In genomic region chr14:36976571-36977023, GRCh38 we compare ENCODE assay signal across 11 cellular contexts.
A peak's percentile ranks its signal among the peaks of the same experiment; 100 is the strongest.
DNase-seq lines count a peak whose midpoint lies in the region; ATAC-seq, FAIRE-seq and TF ChIP-seq lines count a peak whose summit lies in the region.
"Had no signal": no experiment of that assay in that cellular context is flagged by ENCODE, and none has a peak within 500 bp of the region (broad histone marks: within the 10 kb centered on the region; RNA-seq: fewer than 3 reads in every experiment).

No MANE protein-coding gene starts in this region.

- H3K9me3 Mint-ChIP-seq in GM23338: no peaks in the 10 kb centered on the region

- FAIRE-seq in H1 (lab: Jason Lieb, UNC): no peak
- FAIRE-seq: HTR-8/SVneo had no signal

- H3K4me2 ChIP-seq in GM23338: no peak overlapping the region
- H3K4me2 ChIP-seq in H1 (ENCODE audit: insufficient read depth in 1 of 2, low read depth in 2 of 2, low read length in 2 of 2): no peak overlapping the region
- no peak overlapping the region for H3K4me2 ChIP-seq in osteoblast (ENCODE audit: insufficient read depth, low read length)

- no peak overlapping the region; the same call in 1 of the 2 replicates for H2BK12ac ChIP-seq in H1 (ENCODE audit: low read depth, low read length)

- no peaks in the 10 kb centered on the region for H3K36me3 ChIP-seq in GM23338 (ENCODE audit: insufficient read depth)
- H3K36me3 ChIP-seq in H1 (ENCODE audit: control insufficient read depth in 2 of 4, insufficient read depth in 4 of 4, low read length in 3 of 4): no peaks in the 10 kb centered on the region
- H3K36me3 ChIP-seq in osteoblast (ENCODE audit: insufficient read depth, low read length): no peaks in the 10 kb centered on the region
- H3K36me3 ChIP-seq: right atrium auricular region, WERI-Rb-1 had no signal

- H2BK20ac ChIP-seq in H1 (ENCODE audit: low read length): no peak overlapping the region

- H3K4me3 ChIP-seq in GM23338 (no peak overlapping the region), NB4 (ENCODE audit: low read depth, low read length) (no peak overlapping the region), H1 (ENCODE audit: extremely low read depth in 1 of 4, insufficient read depth in 2 of 4, low read depth in 3 of 4, low read length in 4 of 4) (no peak overlapping the region), osteoblast (ENCODE audit: insufficient read depth, low read length) (no peak overlapping the region)
- H3K4me3 ChIP-seq: right atrium auricular region had no signal

- H3K4ac ChIP-seq in H1 (replicated peaks; ENCODE audit: insufficient read length, low read depth, low read length): no peak overlapping the region

- DNase-seq in GM23338 (ENCODE audit: low spot score) (no peak), NB4 (ENCODE audit: low read depth) (peak; percentile 86), H1 (ENCODE audit: low read depth in 1 of 2, low spot score in 2 of 2) (no peak), osteoblast (ENCODE audit: insufficient read length, low spot score, missing footprints) (no peak), NCI-H446 (lab: John Stamatoyannopoulos, UW) (no peak), omental fat pad (ENCODE audit: low spot score) (no peak), NCI-H226 (no peak)
- DNase-seq: WERI-Rb-1 had no signal

- no peak overlapping the region for H3K23ac ChIP-seq in H1 (ENCODE audit: insufficient read length)

- WGBS in H1 (ENCODE audit: extremely low coverage in 1 of 2, insufficient coverage in 1 of 2, insufficient read length in 1 of 2, insufficient replicate concordance in 2 of 2, low coverage in 1 of 2, low lambda C conversion rate in 2 of 2, missing lambda C conversion rate in 1 of 2), 2 experiments: 85% methylated on average over 5 of the region's 5 CpGs; no CpG with 5 or more reads in 1 of the 2 experiments

- H3K36me3 Mint-ChIP-seq in GM23338 (ENCODE audit: low read depth): no peaks in the 10 kb centered on the region

- H3K27me3 ChIP-seq in GM23338 (ENCODE audit: insufficient read depth) (no peaks in the 10 kb centered on the region), H1 (replicated peaks in 1 of 4; ENCODE audit: control insufficient read depth in 3 of 4, extremely low read depth in 1 of 4, insufficient read depth in 3 of 4, low read length in 3 of 4) (no peaks in the 10 kb centered on the region), osteoblast (ENCODE audit: insufficient read depth, low read length) (no peaks in the 10 kb centered on the region)
- H3K27me3 ChIP-seq: right atrium auricular region had no signal

- ATAC-seq in GM23338 (no peak), omental fat pad (ENCODE audit: low FRiP score) (no peak), GM18519 (IDR thresholded peaks at IDR 0.05; ENCODE audit: low FRiP score, unreplicated experiment) (no peak)

- no peak overlapping the region for H2BK120ac ChIP-seq in H1 (replicated peaks; ENCODE audit: low read depth, low read length)

- H3K18ac ChIP-seq in H1 (ENCODE audit: extremely low read depth, low read length): no peak overlapping the region

- peak overlapping the region; percentile 87 for H3K27ac Mint-ChIP-seq in GM23338

- no peaks in the 10 kb centered on the region for H3K79me1 ChIP-seq in H1 (ENCODE audit: low read depth, low read length)

- POLR2A ChIA-PET in H1 (lab: Charles Lee; ENCODE audit: partially characterized antibody): no interaction called here

- no peaks in the 10 kb centered on the region for H3F3A ChIP-seq in GM23338 (replicated peaks; ENCODE audit: low read depth)

- TF ChIP-seq CTCF in GM23338 (conservative IDR thresholded peaks at IDR 0.05; ENCODE audit: low read depth in 2 of 2): no peak
- TF ChIP-seq CTCF in NB4 (IDR thresholded peaks at IDR 0.05; ENCODE audit: low read depth, low read length): no peak
- TF ChIP-seq CTCF in H1 (IDR thresholded peaks at IDR 0.05; ENCODE audit: control extremely low read depth in 1 of 3, insufficient read depth in 1 of 3, low read depth in 1 of 3, low read length in 3 of 3): no peak
- no peak for TF ChIP-seq CTCF in osteoblast (IDR thresholded peaks at IDR 0.05; ENCODE audit: extremely low read depth, low read depth, low read length)
- TF ChIP-seq CTCF in omental fat pad (IDR thresholded peaks at IDR 0.05): no peak

- no peak for TF ChIP-seq RAD21 in H1 (IDR thresholded peaks at IDR 0.05 in 1 of 2, conservative IDR thresholded peaks at IDR 0.05 in 1 of 2; ENCODE audit: low read depth in 2 of 2, low read length in 2 of 2)

- no peak overlapping the region for H3K9ac ChIP-seq in H1 (replicated peaks in 1 of 4; ENCODE audit: extremely low read depth in 1 of 4, low read depth in 3 of 4, low read length in 3 of 4)

- no peak overlapping the region for H2AK5ac ChIP-seq in H1 (ENCODE audit: low read depth, low read length)

- H3K14ac ChIP-seq in H1 (ENCODE audit: insufficient read length): no peak overlapping the region

- H3K9me3 ChIP-seq in H1 (ENCODE audit: insufficient read depth in 2 of 2, low read depth in 1 of 2, low read length in 1 of 2) (no peaks in the 10 kb centered on the region), osteoblast (ENCODE audit: low read depth, low read length) (no peaks in the 10 kb centered on the region)
- H3K9me3 ChIP-seq: right atrium auricular region had no signal

- H3K9me2 ChIP-seq in GM23338 (ENCODE audit: insufficient read depth): no peaks in the 10 kb centered on the region

- peaks cover 15% of the 10 kb centered on the region; the same call in 2 of the 3 replicates for H3K4me1 Mint-ChIP-seq in GM23338

- H2AFZ ChIP-seq in GM23338 (no peak overlapping the region), H1 (ENCODE audit: low read length) (no peak overlapping the region), osteoblast (ENCODE audit: low read length) (peak overlapping the region; percentile 76)

- no peak overlapping the region for H3K4me3 Mint-ChIP-seq in GM23338

- no peak overlapping the region for H2BK15ac ChIP-seq in H1 (ENCODE audit: low read length)

- 0 out of 2 replicates have a peak overlapping the region, but pooled peaks have one; percentile 80 for H2BK5ac ChIP-seq in H1 (ENCODE audit: low read depth, low read length)

- H4K20me1 ChIP-seq in GM23338 (replicated peaks; ENCODE audit: insufficient read depth) (no peaks in the 10 kb centered on the region), H1 (replicated peaks in 1 of 2; ENCODE audit: control insufficient read depth in 1 of 2, insufficient read depth in 2 of 2, low read length in 2 of 2) (no peaks in the 10 kb centered on the region), osteoblast (ENCODE audit: insufficient read depth, low read length) (no peaks in the 10 kb centered on the region)

- no peak overlapping the region for H4K91ac ChIP-seq in H1 (replicated peaks; ENCODE audit: insufficient read length, low read length)

- no peak overlapping the region for H4K8ac ChIP-seq in H1 (ENCODE audit: extremely low read depth, insufficient read depth, low read length)

- H3K4me1 ChIP-seq in GM23338 (ENCODE audit: insufficient read depth) (no peaks in the 10 kb centered on the region), H1 (replicated peaks in 1 of 4; ENCODE audit: control insufficient read depth in 3 of 4, insufficient read depth in 4 of 4, low read length in 3 of 4) (peaks cover 0 to 4% (median 0%) of the 10 kb centered on the region in 4 experiments; a peak in 1 of 7 replicates), osteoblast (ENCODE audit: insufficient read depth, low read length) (peaks cover 16% of the 10 kb centered on the region)
- H3K4me1 ChIP-seq: right atrium auricular region had no signal

- no peaks in the 10 kb centered on the region for H3K27me3 Mint-ChIP-seq in GM23338 (ENCODE audit: insufficient read depth, low read depth, poor library complexity)

- TF ChIP-seq EP300 in H1 (IDR thresholded peaks at IDR 0.05; ENCODE audit: borderline replicate concordance in 1 of 2, low read depth in 2 of 2, low read length in 2 of 2): no peak

- CTCF ChIA-PET in H1 (lab: Charles Lee; ENCODE audit: partially characterized antibody): interaction anchor here (0.6 kb wide), 1 partner anchor 27 kb away, joined by 3 read pairs; no protein-coding TSS in a partner anchor

- TF ChIP-seq POLR2A in NB4 (IDR thresholded peaks at IDR 0.05; ENCODE audit: extremely low read depth, insufficient read length) (no peak), H1 (IDR thresholded peaks at IDR 0.05; ENCODE audit: control extremely low read depth in 1 of 2, low read depth in 2 of 2, low read length in 2 of 2) (no peak)

- H4K5ac ChIP-seq in H1 (ENCODE audit: insufficient read length, low read depth, low read length): no peak overlapping the region

- H3K23me2 ChIP-seq in H1 (ENCODE audit: low read depth, low read length): no peaks in the 10 kb centered on the region

- no peak overlapping the region for H3K56ac ChIP-seq in H1 (replicated peaks; ENCODE audit: insufficient read length, low read depth, low read length)

- H3K27ac ChIP-seq in GM23338 (ENCODE audit: low read depth) (no peak overlapping the region), H1 (ENCODE audit: low read depth, low read length) (peak overlapping the region; percentile 43; the same call in 1 of the 2 replicates), osteoblast (ENCODE audit: low read depth, low read length) (no peak overlapping the region)
- H3K27ac ChIP-seq: right atrium auricular region, WERI-Rb-1 had no signal

- no peaks in the 10 kb centered on the region for H3K79me2 ChIP-seq in GM23338 (replicated peaks; ENCODE audit: insufficient read depth)
- no peaks in the 10 kb centered on the region for H3K79me2 ChIP-seq in H1 (ENCODE audit: control insufficient read depth in 1 of 2, insufficient read depth in 2 of 2, low read length in 2 of 2)
- no peaks in the 10 kb centered on the region for H3K79me2 ChIP-seq in osteoblast (ENCODE audit: insufficient read depth, low read length)

TF ChIP-seq in H1, 55 proteins besides CTCF, POLR2A, EP300 and RAD21:
- TF ChIP-seq NRF1 (IDR thresholded peaks at IDR 0.05; ENCODE audit: low read depth, low read length) (no peak), BACH1 (IDR thresholded peaks at IDR 0.05; ENCODE audit: low read length) (peak; percentile 60), RNF2 (IDR thresholded peaks at IDR 0.05; ENCODE audit: borderline replicate concordance, low read depth, low read length, missing control alignments, poor library complexity, severe bottlenecking) (no peak), SIRT6 (IDR thresholded peaks at IDR 0.05; ENCODE audit: low read length) (no peak), KDM4A (IDR thresholded peaks at IDR 0.05; ENCODE audit: low read depth, low read length, severe bottlenecking) (no peak), POLR2AphosphoS5 (IDR thresholded peaks at IDR 0.05; ENCODE audit: low read depth, low read length) (no peak), SP1 (IDR thresholded peaks at IDR 0.05; ENCODE audit: low read depth, low read length) (no peak)
- TF ChIP-seq, protein P1, sequence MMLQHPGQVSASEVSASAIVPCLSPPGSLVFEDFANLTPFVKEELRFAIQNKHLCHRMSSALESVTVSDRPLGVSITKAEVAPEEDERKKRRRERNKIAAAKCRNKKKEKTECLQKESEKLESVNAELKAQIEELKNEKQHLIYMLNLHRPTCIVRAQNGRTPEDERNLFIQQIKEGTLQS (IDR thresholded peaks at IDR 0.05; ENCODE audit: insufficient read depth, low read depth, low read length): no peak
